1 cellular context compared by ENCODE assay signal in the genomic region with DNA sequence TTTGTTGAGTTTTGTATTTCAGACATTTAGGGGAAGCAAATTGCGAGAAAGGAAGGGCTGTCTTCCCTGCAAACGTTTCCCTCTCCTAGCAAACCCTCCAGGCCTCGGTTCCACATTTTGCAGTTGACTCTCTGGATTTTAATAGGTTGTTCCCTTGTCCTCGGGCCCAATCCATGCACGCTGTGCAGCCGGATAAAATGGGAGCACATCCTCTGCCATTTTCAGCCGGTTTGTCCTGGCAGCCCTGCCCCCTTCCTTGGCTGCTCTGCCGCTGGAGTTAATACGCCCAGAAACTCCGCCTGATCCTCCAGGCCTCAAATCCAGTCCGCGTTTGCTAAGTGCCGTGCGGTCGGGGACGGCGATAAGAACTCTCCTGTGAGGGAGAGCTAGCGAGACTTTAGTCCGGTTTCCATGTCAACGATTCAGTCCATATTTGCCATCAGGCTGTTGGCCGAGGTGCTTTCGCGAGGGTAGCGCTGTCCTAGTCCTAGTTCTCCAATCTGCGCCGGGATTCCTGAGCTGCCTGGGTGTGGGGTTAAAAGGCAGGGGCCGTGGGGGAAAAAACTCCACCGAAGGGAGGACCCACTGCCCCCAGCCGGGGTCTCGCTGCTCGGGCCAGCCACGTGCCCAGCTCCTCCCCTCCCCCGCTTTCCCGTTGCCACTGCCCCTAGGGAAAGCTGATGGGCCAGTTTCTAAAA.
A peak's percentile ranks its signal among the peaks of the same experiment; 100 is the strongest.
TF ChIP-seq lines count a peak whose summit lies in the region.

No MANE protein-coding gene starts in this region.

TF ChIP-seq in HepG2, 621 proteins besides CTCF, POLR2A, EP300 and RAD21 (continued from another document and continues in another):
- TF ChIP-seq, protein P1, sequence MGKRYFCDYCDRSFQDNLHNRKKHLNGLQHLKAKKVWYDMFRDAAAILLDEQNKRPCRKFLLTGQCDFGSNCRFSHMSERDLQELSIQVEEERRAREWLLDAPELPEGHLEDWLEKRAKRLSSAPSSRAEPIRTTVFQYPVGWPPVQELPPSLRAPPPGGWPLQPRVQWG (CRISPR knock-in tag; IDR thresholded peaks at IDR 0.05; ENCODE audit: borderline replicate concordance, low read depth) = no peak
- TF ChIP-seq ZBTB7B (CRISPR knock-in tag; IDR thresholded peaks at IDR 0.05) (no peak), CBX1 (IDR thresholded peaks at IDR 0.05; ENCODE audit: low read depth) (peak; percentile 73), HOXA3 (CRISPR knock-in tag; IDR thresholded peaks at IDR 0.05) (peak; percentile 88), HMG20B (CRISPR knock-in tag; conservative IDR thresholded peaks at IDR 0.05) (no peak), HNF4A (CRISPR knock-in tag; IDR thresholded peaks at IDR 0.05) (peak; percentile 78), ELF1 (CRISPR knock-in tag; IDR thresholded peaks at IDR 0.05) (peak; percentile 63), ZNF670 (CRISPR knock-in tag; IDR thresholded peaks at IDR 0.05; ENCODE audit: borderline replicate concordance) (no peak), NCOR1 (IDR thresholded peaks at IDR 0.05; ENCODE audit: borderline replicate concordance, low read length) (no peak; the same call in 1 of the 2 replicates), ZNF180 (CRISPR knock-in tag; IDR thresholded peaks at IDR 0.05; ENCODE audit: borderline replicate concordance, low read depth) (no peak; the same call in 1 of the 2 replicates), GTF3A (CRISPR knock-in tag; conservative IDR thresholded peaks at IDR 0.05) (no peak), RFXAP (CRISPR knock-in tag; IDR thresholded peaks at IDR 0.05; ENCODE audit: borderline replicate concordance) (peak; percentile 94), ZBTB7A (CRISPR knock-in tag; IDR thresholded peaks at IDR 0.05) (0 out of 2 replicates have a peak, but pooled peaks have one; percentile 37), NR2F6 (IDR thresholded peaks at IDR 0.05) (peak; percentile 56), NR2F6 (CRISPR knock-in tag; IDR thresholded peaks at IDR 0.05) (peak; percentile 79; the same call in 1 of the 2 replicates), NR2C2 (CRISPR knock-in tag; IDR thresholded peaks at IDR 0.05; ENCODE audit: borderline replicate concordance) (peak; percentile 54; the same call in 1 of the 2 replicates), MEIS2 (CRISPR knock-in tag; IDR thresholded peaks at IDR 0.05) (peak; percentile 51; the same call in 1 of the 2 replicates), ZNF264 (CRISPR knock-in tag; IDR thresholded peaks at IDR 0.05) (peak; percentile 20; the same call in 1 of the 2 replicates), ZNF607 (CRISPR knock-in tag; IDR thresholded peaks at IDR 0.05; ENCODE audit: borderline replicate concordance) (peak; percentile 47), ZFP90 (CRISPR knock-in tag; IDR thresholded peaks at IDR 0.05; ENCODE audit: borderline replicate concordance) (peak; percentile 78; the same call in 1 of the 2 replicates), ZNF24 (IDR thresholded peaks at IDR 0.05) (peak; percentile 44; the same call in 1 of the 2 replicates), ZMYM4 (CRISPR knock-in tag; IDR thresholded peaks at IDR 0.05) (peak; percentile 74), PPARG (CRISPR knock-in tag; conservative IDR thresholded peaks at IDR 0.05) (no peak; the same call in 1 of the 2 replicates)
- TF ChIP-seq, protein P2, sequence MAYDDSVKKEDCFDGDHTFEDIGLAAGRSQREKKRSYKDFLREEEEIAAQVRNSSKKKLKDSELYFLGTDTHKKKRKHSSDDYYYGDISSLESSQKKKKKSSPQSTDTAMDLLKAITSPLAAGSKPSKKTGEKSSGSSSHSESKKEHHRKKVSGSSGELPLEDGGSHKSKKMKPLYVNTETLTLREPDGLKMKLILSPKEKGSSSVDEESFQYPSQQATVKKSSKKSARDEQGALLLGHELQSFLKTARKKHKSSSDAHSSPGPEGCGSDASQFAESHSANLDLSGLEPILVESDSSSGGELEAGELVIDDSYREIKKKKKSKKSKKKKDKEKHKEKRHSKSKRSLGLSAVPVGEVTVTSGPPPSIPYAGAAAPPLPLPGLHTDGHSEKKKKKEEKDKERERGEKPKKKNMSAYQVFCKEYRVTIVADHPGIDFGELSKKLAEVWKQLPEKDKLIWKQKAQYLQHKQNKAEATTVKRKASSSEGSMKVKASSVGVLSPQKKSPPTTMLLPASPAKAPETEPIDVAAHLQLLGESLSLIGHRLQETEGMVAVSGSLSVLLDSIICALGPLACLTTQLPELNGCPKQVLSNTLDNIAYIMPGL (CRISPR knock-in tag; IDR thresholded peaks at IDR 0.05; ENCODE audit: borderline replicate concordance in 1 of 2, low read depth in 1 of 2) = peak; percentile 36 to 82; a peak in 2 of 4 replicates
- TF ChIP-seq, protein P3, sequence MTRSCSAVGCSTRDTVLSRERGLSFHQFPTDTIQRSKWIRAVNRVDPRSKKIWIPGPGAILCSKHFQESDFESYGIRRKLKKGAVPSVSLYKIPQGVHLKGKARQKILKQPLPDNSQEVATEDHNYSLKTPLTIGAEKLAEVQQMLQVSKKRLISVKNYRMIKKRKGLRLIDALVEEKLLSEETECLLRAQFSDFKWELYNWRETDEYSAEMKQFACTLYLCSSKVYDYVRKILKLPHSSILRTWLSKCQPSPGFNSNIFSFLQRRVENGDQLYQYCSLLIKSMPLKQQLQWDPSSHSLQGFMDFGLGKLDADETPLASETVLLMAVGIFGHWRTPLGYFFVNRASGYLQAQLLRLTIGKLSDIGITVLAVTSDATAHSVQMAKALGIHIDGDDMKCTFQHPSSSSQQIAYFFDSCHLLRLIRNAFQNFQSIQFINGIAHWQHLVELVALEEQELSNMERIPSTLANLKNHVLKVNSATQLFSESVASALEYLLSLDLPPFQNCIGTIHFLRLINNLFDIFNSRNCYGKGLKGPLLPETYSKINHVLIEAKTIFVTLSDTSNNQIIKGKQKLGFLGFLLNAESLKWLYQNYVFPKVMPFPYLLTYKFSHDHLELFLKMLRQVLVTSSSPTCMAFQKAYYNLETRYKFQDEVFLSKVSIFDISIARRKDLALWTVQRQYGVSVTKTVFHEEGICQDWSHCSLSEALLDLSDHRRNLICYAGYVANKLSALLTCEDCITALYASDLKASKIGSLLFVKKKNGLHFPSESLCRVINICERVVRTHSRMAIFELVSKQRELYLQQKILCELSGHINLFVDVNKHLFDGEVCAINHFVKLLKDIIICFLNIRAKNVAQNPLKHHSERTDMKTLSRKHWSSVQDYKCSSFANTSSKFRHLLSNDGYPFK (CRISPR knock-in tag; IDR thresholded peaks at IDR 0.05; ENCODE audit: borderline replicate concordance) = peak; percentile 76; the same call in 1 of the 2 replicates
- TF ChIP-seq, protein P4, sequence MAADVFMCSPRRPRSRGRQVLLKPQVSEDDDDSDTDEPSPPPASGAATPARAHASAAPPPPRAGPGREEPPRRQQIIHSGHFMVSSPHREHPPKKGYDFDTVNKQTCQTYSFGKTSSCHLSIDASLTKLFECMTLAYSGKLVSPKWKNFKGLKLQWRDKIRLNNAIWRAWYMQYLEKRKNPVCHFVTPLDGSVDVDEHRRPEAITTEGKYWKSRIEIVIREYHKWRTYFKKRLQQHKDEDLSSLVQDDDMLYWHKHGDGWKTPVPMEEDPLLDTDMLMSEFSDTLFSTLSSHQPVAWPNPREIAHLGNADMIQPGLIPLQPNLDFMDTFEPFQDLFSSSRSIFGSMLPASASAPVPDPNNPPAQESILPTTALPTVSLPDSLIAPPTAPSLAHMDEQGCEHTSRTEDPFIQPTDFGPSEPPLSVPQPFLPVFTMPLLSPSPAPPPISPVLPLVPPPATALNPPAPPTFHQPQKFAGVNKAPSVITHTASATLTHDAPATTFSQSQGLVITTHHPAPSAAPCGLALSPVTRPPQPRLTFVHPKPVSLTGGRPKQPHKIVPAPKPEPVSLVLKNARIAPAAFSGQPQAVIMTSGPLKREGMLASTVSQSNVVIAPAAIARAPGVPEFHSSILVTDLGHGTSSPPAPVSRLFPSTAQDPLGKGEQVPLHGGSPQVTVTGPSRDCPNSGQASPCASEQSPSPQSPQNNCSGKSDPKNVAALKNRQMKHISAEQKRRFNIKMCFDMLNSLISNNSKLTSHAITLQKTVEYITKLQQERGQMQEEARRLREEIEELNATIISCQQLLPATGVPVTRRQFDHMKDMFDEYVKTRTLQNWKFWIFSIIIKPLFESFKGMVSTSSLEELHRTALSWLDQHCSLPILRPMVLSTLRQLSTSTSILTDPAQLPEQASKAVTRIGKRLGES (CRISPR knock-in tag; IDR thresholded peaks at IDR 0.05; ENCODE audit: borderline replicate concordance) = 0 out of 2 replicates have a peak, but pooled peaks have one; percentile 70
- TF ChIP-seq, protein P5, sequence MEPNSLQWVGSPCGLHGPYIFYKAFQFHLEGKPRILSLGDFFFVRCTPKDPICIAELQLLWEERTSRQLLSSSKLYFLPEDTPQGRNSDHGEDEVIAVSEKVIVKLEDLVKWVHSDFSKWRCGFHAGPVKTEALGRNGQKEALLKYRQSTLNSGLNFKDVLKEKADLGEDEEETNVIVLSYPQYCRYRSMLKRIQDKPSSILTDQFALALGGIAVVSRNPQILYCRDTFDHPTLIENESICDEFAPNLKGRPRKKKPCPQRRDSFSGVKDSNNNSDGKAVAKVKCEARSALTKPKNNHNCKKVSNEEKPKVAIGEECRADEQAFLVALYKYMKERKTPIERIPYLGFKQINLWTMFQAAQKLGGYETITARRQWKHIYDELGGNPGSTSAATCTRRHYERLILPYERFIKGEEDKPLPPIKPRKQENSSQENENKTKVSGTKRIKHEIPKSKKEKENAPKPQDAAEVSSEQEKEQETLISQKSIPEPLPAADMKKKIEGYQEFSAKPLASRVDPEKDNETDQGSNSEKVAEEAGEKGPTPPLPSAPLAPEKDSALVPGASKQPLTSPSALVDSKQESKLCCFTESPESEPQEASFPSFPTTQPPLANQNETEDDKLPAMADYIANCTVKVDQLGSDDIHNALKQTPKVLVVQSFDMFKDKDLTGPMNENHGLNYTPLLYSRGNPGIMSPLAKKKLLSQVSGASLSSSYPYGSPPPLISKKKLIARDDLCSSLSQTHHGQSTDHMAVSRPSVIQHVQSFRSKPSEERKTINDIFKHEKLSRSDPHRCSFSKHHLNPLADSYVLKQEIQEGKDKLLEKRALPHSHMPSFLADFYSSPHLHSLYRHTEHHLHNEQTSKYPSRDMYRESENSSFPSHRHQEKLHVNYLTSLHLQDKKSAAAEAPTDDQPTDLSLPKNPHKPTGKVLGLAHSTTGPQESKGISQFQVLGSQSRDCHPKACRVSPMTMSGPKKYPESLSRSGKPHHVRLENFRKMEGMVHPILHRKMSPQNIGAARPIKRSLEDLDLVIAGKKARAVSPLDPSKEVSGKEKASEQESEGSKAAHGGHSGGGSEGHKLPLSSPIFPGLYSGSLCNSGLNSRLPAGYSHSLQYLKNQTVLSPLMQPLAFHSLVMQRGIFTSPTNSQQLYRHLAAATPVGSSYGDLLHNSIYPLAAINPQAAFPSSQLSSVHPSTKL (CRISPR knock-in tag; IDR thresholded peaks at IDR 0.05) = peak; percentile 80; the same call in 1 of the 2 replicates
- TF ChIP-seq, protein P6, sequence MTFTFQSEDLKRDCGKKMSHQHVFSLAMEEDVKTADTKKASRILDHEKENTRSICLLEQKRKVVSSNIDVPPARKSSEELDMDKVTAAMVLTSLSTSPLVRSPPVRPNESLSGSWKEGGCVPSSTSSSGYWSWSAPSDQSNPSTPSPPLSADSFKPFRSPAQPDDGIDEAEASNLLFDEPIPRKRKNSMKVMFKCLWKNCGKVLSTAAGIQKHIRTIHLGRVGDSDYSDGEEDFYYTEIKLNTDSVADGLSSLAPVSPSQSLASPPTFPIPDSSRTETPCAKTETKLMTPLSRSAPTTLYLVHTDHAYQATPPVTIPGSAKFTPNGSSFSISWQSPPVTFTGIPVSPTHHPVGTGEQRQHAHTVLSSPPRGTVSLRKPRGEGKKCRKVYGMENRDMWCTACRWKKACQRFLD (CRISPR knock-in tag; IDR thresholded peaks at IDR 0.05; ENCODE audit: borderline replicate concordance) = no peak; the same call in 1 of the 2 replicates
- TF ChIP-seq, protein P7, sequence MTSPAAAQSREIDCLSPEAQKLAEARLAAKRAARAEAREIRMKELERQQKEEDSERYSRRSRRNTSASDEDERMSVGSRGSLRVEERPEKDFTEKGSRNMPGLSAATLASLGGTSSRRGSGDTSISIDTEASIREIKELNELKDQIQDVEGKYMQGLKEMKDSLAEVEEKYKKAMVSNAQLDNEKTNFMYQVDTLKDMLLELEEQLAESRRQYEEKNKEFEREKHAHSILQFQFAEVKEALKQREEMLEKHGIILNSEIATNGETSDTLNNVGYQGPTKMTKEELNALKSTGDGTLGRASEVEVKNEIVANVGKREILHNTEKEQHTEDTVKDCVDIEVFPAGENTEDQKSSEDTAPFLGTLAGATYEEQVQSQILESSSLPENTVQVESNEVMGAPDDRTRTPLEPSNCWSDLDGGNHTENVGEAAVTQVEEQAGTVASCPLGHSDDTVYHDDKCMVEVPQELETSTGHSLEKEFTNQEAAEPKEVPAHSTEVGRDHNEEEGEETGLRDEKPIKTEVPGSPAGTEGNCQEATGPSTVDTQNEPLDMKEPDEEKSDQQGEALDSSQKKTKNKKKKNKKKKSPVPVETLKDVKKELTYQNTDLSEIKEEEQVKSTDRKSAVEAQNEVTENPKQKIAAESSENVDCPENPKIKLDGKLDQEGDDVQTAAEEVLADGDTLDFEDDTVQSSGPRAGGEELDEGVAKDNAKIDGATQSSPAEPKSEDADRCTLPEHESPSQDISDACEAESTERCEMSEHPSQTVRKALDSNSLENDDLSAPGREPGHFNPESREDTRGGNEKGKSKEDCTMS (CRISPR knock-in tag; conservative IDR thresholded peaks at IDR 0.05) = no peak
- TF ChIP-seq, protein P8, sequence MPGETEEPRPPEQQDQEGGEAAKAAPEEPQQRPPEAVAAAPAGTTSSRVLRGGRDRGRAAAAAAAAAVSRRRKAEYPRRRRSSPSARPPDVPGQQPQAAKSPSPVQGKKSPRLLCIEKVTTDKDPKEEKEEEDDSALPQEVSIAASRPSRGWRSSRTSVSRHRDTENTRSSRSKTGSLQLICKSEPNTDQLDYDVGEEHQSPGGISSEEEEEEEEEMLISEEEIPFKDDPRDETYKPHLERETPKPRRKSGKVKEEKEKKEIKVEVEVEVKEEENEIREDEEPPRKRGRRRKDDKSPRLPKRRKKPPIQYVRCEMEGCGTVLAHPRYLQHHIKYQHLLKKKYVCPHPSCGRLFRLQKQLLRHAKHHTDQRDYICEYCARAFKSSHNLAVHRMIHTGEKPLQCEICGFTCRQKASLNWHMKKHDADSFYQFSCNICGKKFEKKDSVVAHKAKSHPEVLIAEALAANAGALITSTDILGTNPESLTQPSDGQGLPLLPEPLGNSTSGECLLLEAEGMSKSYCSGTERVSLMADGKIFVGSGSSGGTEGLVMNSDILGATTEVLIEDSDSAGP (CRISPR knock-in tag; IDR thresholded peaks at IDR 0.05; ENCODE audit: borderline replicate concordance) = peak; percentile 73
- TF ChIP-seq, protein P9, sequence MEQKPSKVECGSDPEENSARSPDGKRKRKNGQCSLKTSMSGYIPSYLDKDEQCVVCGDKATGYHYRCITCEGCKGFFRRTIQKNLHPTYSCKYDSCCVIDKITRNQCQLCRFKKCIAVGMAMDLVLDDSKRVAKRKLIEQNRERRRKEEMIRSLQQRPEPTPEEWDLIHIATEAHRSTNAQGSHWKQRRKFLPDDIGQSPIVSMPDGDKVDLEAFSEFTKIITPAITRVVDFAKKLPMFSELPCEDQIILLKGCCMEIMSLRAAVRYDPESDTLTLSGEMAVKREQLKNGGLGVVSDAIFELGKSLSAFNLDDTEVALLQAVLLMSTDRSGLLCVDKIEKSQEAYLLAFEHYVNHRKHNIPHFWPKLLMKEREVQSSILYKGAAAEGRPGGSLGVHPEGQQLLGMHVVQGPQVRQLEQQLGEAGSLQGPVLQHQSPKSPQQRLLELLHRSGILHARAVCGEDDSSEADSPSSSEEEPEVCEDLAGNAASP (CRISPR knock-in tag; IDR thresholded peaks at IDR 0.05; ENCODE audit: borderline replicate concordance) = no peak
- TF ChIP-seq, protein P10, sequence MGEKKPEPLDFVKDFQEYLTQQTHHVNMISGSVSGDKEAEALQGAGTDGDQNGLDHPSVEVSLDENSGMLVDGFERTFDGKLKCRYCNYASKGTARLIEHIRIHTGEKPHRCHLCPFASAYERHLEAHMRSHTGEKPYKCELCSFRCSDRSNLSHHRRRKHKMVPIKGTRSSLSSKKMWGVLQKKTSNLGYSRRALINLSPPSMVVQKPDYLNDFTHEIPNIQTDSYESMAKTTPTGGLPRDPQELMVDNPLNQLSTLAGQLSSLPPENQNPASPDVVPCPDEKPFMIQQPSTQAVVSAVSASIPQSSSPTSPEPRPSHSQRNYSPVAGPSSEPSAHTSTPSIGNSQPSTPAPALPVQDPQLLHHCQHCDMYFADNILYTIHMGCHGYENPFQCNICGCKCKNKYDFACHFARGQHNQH (CRISPR knock-in tag; IDR thresholded peaks at IDR 0.05) = peak; percentile 87; the same call in 1 of the 2 replicates
